Comparison of ENCODE assay signal across 8 cellular contexts in the genomic region with DNA sequence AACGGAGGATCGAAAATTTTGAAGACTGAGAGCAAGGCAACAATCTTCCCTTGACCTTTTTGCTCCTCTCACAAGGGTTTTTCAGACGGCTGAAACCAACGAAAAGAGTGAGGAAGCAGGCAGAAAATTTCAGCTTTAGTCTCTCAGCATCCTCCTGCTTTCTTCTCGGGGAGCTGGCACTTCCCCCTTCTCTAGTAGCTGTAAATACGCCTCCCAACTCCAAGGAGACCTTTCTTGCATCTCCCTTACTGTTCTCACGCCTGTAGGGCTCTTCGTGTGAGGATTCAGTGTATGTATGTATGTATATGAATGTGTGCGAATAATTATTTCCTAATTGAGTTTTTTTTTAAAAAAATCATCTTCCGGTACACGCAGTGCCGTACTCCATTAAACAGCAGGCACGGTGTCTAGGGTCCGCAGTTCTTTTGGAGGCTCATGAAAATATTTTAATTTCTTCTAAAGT.
A peak's percentile ranks its signal among the peaks of the same experiment; 100 is the strongest.
DNase-seq lines count a peak whose midpoint lies in the region; ATAC-seq, FAIRE-seq and TF ChIP-seq lines count a peak whose summit lies in the region.

No MANE protein-coding gene starts in this region.

- CTCF ChIA-PET in endothelial cell of umbilical vein (lab: Charles Lee), result interaction anchor here (0.6 to 2.6 kb wide), 7 partner anchors 11 to 423 kb away, joined by 3 to 17 read pairs (median 5); a partner anchor contains a TSS

- dilution Hi-C loops in endothelial cell of umbilical vein (cut with MboI; ENCODE audit: extremely low pct_ligation_motif_present, low sequenced_read_pairs), result no loop called here

- TF ChIP-seq CTCF in endothelial cell of umbilical vein (IDR thresholded peaks at IDR 0.05; ENCODE audit: extremely low read depth in 1 of 2, insufficient read depth in 1 of 2, low read depth in 1 of 2, low read length in 2 of 2), result no peak

- no peaks in the 10 kb centered on the region for H3K9me1 ChIP-seq in endothelial cell of umbilical vein (replicated peaks; ENCODE audit: control insufficient read depth, extremely low read depth, insufficient read depth, low read length)

- BruUV-seq in endothelial cell of umbilical vein (replicated peaks; lab: Mats Ljungman, UMichigan), result no TSS peak

- no peaks in the 10 kb centered on the region for H3K27me3 ChIP-seq in endothelial cell of umbilical vein (ENCODE audit: control insufficient read depth in 2 of 2, insufficient read depth in 2 of 2, low read length in 2 of 2)
- no peaks in the 10 kb centered on the region for H3K27me3 ChIP-seq in muscle layer of duodenum (ENCODE audit: low read depth, low read length)

- no peaks in the 10 kb centered on the region for H3K79me2 ChIP-seq in endothelial cell of umbilical vein (ENCODE audit: control insufficient read depth, insufficient read depth, low read length)

- H4K20me1 ChIP-seq in endothelial cell of umbilical vein (replicated peaks; ENCODE audit: control insufficient read depth, extremely low read depth, insufficient read depth, low read length), result no peaks in the 10 kb centered on the region

- peak; percentile 18 for ATAC-seq in GM18909 (IDR thresholded peaks at IDR 0.05; ENCODE audit: poor library complexity, unreplicated experiment)
- no peak for ATAC-seq in GM21367 (IDR thresholded peaks at IDR 0.05; ENCODE audit: unreplicated experiment)
- ATAC-seq in HG03342 (IDR thresholded peaks at IDR 0.05; ENCODE audit: unreplicated experiment), result no peak

- H3K4me3 ChIP-seq in endothelial cell of umbilical vein (replicated peaks in 1 of 3; ENCODE audit: insufficient read depth in 1 of 3, low read depth in 1 of 3, low read length in 3 of 3), result peak overlapping the region; percentile 53 to 75 (median 61)
- H3K4me3 ChIP-seq in muscle layer of duodenum (ENCODE audit: low read depth in 1 of 2, low read length in 2 of 2), result peak overlapping the region; percentile 71 to 85

- no peaks in the 10 kb centered on the region for H3K36me3 ChIP-seq in KOPT-K1 (ENCODE audit: insufficient read depth, low read length)
- H3K36me3 ChIP-seq in endothelial cell of umbilical vein (ENCODE audit: control insufficient read depth in 2 of 2, extremely low read depth in 1 of 2, insufficient read depth in 2 of 2, low read length in 2 of 2), result no peaks in the 10 kb centered on the region
- no peaks in the 10 kb centered on the region for H3K36me3 ChIP-seq in muscle layer of duodenum (ENCODE audit: control insufficient read depth in 1 of 2, insufficient read depth in 2 of 2, low read length in 2 of 2)

- intact Hi-C loops in endothelial cell of umbilical vein (cut with micrococcal nuclease), result loop anchor here (1.0 to 10.0 kb wide), 3 partner anchors 46 to 382 kb away; no protein-coding TSS in a partner anchor

- no peak for TF ChIP-seq POLR2A in endothelial cell of umbilical vein (IDR thresholded peaks at IDR 0.05; ENCODE audit: low read depth, low read length)

- peak; percentile 55 for DNase-seq in Ammon's horn (ENCODE audit: low spot score)
- peak in 3 of 5 experiments; percentile 25 to 71 (median 51) for DNase-seq in T-helper 2 cell
- DNase-seq in endothelial cell of umbilical vein (ENCODE audit: low read depth, low spot score), result peak; percentile 74

- peak overlapping the region; percentile 95 for H3K4me2 ChIP-seq in endothelial cell of umbilical vein (ENCODE audit: insufficient read depth, low read length)

- POLR2A ChIA-PET in endothelial cell of umbilical vein (lab: Charles Lee), result interaction anchor here (1.0 to 4.0 kb wide), 5 partner anchors 11 to 47 kb away, joined by 3 to 23 read pairs (median 7); a partner anchor contains a TSS

- H3K9me3 ChIP-seq in KOPT-K1 (ENCODE audit: insufficient read depth, low read length, poor library complexity, severe bottlenecking) (no peaks in the 10 kb centered on the region), endothelial cell of umbilical vein (replicated peaks; ENCODE audit: control insufficient read depth, insufficient read depth, low read length) (no peaks in the 10 kb centered on the region), muscle layer of duodenum (ENCODE audit: control insufficient read depth in 1 of 2, low read length in 2 of 2) (no peaks in the 10 kb centered on the region)

- H3K27ac ChIP-seq in KOPT-K1 (ENCODE audit: low read depth, low read length, poor library complexity, severe bottlenecking), result peak overlapping the region; percentile 99
- H3K27ac ChIP-seq in endothelial cell of umbilical vein (ENCODE audit: insufficient read depth, low read depth, low read length), result peak overlapping the region; percentile 81
- peak overlapping the region; percentile 99 for H3K27ac ChIP-seq in muscle layer of duodenum (ENCODE audit: low read length)

- H2AFZ ChIP-seq in endothelial cell of umbilical vein (ENCODE audit: low read depth, low read length), result peak overlapping the region; percentile 4

- FAIRE-seq in endothelial cell of umbilical vein (lab: Jason Lieb, UNC), result no peak

- H3K9ac ChIP-seq in endothelial cell of umbilical vein (replicated peaks; ENCODE audit: extremely low read depth, insufficient read depth, low read length), result peak overlapping the region; percentile 75

- H3K4me1 ChIP-seq in endothelial cell of umbilical vein (ENCODE audit: control insufficient read depth, extremely low read depth, insufficient read depth, low read length), result peaks cover 11% of the 10 kb centered on the region
- H3K4me1 ChIP-seq in muscle layer of duodenum (ENCODE audit: control insufficient read depth in 1 of 2, insufficient read depth in 2 of 2, low read length in 2 of 2), result peaks cover 0 to 9% of the 10 kb centered on the region in 2 donors

TF ChIP-seq in endothelial cell of umbilical vein, 7 proteins besides CTCF, POLR2A, EP300 and RAD21:
- no peak for TF ChIP-seq MYC (IDR thresholded peaks at IDR 0.05; ENCODE audit: low read depth, low read length)
- TF ChIP-seq, protein P1, sequence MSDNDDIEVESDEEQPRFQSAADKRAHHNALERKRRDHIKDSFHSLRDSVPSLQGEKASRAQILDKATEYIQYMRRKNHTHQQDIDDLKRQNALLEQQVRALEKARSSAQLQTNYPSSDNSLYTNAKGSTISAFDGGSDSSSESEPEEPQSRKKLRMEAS (IDR thresholded peaks at IDR 0.05; ENCODE audit: insufficient read depth, insufficient read length), result no peak
- TF ChIP-seq GATA2 (IDR thresholded peaks at IDR 0.05; ENCODE audit: insufficient read depth, insufficient read length, low read depth, low read length), result no peak
- no peak for TF ChIP-seq POLR2AphosphoS5 (IDR thresholded peaks at IDR 0.05; ENCODE audit: insufficient read depth, low read depth, low read length)
- no peak for TF ChIP-seq FOS (IDR thresholded peaks at IDR 0.05; ENCODE audit: borderline replicate concordance, insufficient read depth, low read length)
